In genomic region chr16:11259288-11259621, GRCh38 we compare ENCODE assay signal across 1 cellular context.
A peak's percentile ranks its signal among the peaks of the same experiment; 100 is the strongest.
TF ChIP-seq lines count a peak whose summit lies in the region.

No MANE protein-coding gene starts in this region.

TF ChIP-seq in HepG2, 621 proteins besides CTCF, POLR2A, EP300 and RAD21 (continues in another document):
- TF ChIP-seq ELF1 (CRISPR knock-in tag; IDR thresholded peaks at IDR 0.05) (peak; percentile 17; the same call in 1 of the 2 replicates), PAX8 (CRISPR knock-in tag; IDR thresholded peaks at IDR 0.05; ENCODE audit: borderline replicate concordance) (0 out of 2 replicates have a peak, but pooled peaks have one; percentile 10), AKAP8 (CRISPR knock-in tag; IDR thresholded peaks at IDR 0.05) (peak; percentile 41; the same call in 1 of the 2 replicates), ZMYM2 (CRISPR knock-in tag; IDR thresholded peaks at IDR 0.05) (no peak), HNRNPL (IDR thresholded peaks at IDR 0.05; ENCODE audit: low read depth, low read length) (0 out of 2 replicates have a peak, but pooled peaks have one; percentile 6), GMEB2 (CRISPR knock-in tag; IDR thresholded peaks at IDR 0.05; ENCODE audit: low read depth) (no peak), FOXM1 (CRISPR knock-in tag; IDR thresholded peaks at IDR 0.05) (no peak), YEATS2 (CRISPR knock-in tag; IDR thresholded peaks at IDR 0.05; ENCODE audit: borderline replicate concordance) (no peak), FOXA1 (IDR thresholded peaks at IDR 0.05) (no peak), FOXA1 (CRISPR knock-in tag; IDR thresholded peaks at IDR 0.05) (no peak), ZNF589 (CRISPR knock-in tag; conservative IDR thresholded peaks at IDR 0.05) (0 out of 2 replicates have a peak, but pooled peaks have one; percentile 9), SP1 (IDR thresholded peaks at IDR 0.05) (no peak), SP1 (CRISPR knock-in tag; IDR thresholded peaks at IDR 0.05) (no peak), PAXIP1 (CRISPR knock-in tag; conservative IDR thresholded peaks at IDR 0.05) (no peak), MNT (IDR thresholded peaks at IDR 0.05) (no peak), ZFP36L2 (CRISPR knock-in tag; IDR thresholded peaks at IDR 0.05) (no peak), BRD4 (CRISPR knock-in tag; IDR thresholded peaks at IDR 0.05) (no peak), ZNF674 (CRISPR knock-in tag; IDR thresholded peaks at IDR 0.05; ENCODE audit: low read depth) (no peak), ZNF577 (CRISPR knock-in tag; IDR thresholded peaks at IDR 0.05; ENCODE audit: borderline replicate concordance, low read depth) (no peak), ZNF547 (CRISPR knock-in tag; IDR thresholded peaks at IDR 0.05) (no peak), FOXP1 (IDR thresholded peaks at IDR 0.05) (no peak), FOXP1 (CRISPR knock-in tag; IDR thresholded peaks at IDR 0.05) (no peak), THAP9 (CRISPR knock-in tag; IDR thresholded peaks at IDR 0.05; ENCODE audit: borderline replicate concordance) (peak; percentile 25; the same call in 1 of the 2 replicates), PREB (CRISPR knock-in tag; IDR thresholded peaks at IDR 0.05) (no peak), ZNF253 (CRISPR knock-in tag; IDR thresholded peaks at IDR 0.05; ENCODE audit: borderline replicate concordance) (no peak), MTF2 (CRISPR knock-in tag; IDR thresholded peaks at IDR 0.05; ENCODE audit: borderline replicate concordance) (no peak), ZFP37 (CRISPR knock-in tag; IDR thresholded peaks at IDR 0.05; ENCODE audit: borderline replicate concordance) (no peak), FIP1L1 (IDR thresholded peaks at IDR 0.05; ENCODE audit: borderline replicate concordance, insufficient read depth, low read depth, low read length) (no peak), ZNF576 (CRISPR knock-in tag; IDR thresholded peaks at IDR 0.05) (no peak), ZNF552 (CRISPR knock-in tag; IDR thresholded peaks at IDR 0.05; ENCODE audit: borderline replicate concordance) (0 out of 2 replicates have a peak, but pooled peaks have one; percentile 14), STAG1 (CRISPR knock-in tag; IDR thresholded peaks at IDR 0.05) (0 out of 2 replicates have a peak, but pooled peaks have one; percentile 1), HDAC2 (CRISPR knock-in tag; IDR thresholded peaks at IDR 0.05) (no peak), ZNF710 (CRISPR knock-in tag; IDR thresholded peaks at IDR 0.05; ENCODE audit: borderline replicate concordance) (no peak), NFIC (IDR thresholded peaks at IDR 0.05; ENCODE audit: low read length) (no peak), ZNF224 (CRISPR knock-in tag; IDR thresholded peaks at IDR 0.05) (no peak), IRF1 (CRISPR knock-in tag; IDR thresholded peaks at IDR 0.05; ENCODE audit: low read depth) (no peak; the same call in 1 of the 2 replicates), SAFB2 (CRISPR knock-in tag; IDR thresholded peaks at IDR 0.05; ENCODE audit: borderline replicate concordance, low read depth) (no peak), NFYB (CRISPR knock-in tag; IDR thresholded peaks at IDR 0.05) (no peak), DPF2 (CRISPR knock-in tag; IDR thresholded peaks at IDR 0.05; ENCODE audit: borderline replicate concordance, low read depth) (0 out of 2 replicates have a peak, but pooled peaks have one; percentile 21), DMAP1 (CRISPR knock-in tag; IDR thresholded peaks at IDR 0.05) (0 out of 2 replicates have a peak, but pooled peaks have one; percentile 29), GATAD2A (CRISPR knock-in tag; IDR thresholded peaks at IDR 0.05) (peak; percentile 5; the same call in 1 of the 2 replicates), ZSCAN5A (CRISPR knock-in tag; IDR thresholded peaks at IDR 0.05; ENCODE audit: borderline replicate concordance) (no peak), ZSCAN22 (CRISPR knock-in tag; IDR thresholded peaks at IDR 0.05) (no peak), HDAC1 (CRISPR knock-in tag; IDR thresholded peaks at IDR 0.05) (no peak), NCOA1 (CRISPR knock-in tag; IDR thresholded peaks at IDR 0.05) (no peak), FUBP1 (CRISPR knock-in tag; IDR thresholded peaks at IDR 0.05; ENCODE audit: borderline replicate concordance) (no peak), ZNF510 (CRISPR knock-in tag; IDR thresholded peaks at IDR 0.05; ENCODE audit: low read depth) (peak; percentile 11; the same call in 1 of the 2 replicates)
